3 cellular contexts compared by ENCODE assay signal in the genomic region with DNA sequence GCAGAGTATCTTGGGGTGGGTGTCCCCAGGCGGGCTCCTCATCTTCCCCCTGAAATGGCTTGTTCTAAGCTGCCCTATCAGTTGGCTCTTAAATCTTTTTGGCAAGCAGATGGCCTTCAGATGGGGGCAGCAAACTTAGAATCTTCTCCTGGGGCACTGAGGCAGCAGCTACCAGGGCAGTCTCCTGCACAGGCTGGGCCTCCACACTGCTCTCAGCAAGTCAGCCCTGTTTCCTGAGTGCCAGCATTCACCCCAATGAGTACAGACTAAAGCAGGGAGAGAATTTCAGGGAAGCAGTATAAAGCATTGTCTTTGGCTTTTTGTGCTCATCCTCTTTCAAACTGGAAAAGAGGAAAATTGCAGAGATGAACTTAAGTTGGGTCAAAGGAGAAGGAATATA.
"Had no signal": no experiment of that assay in that cellular context is flagged by ENCODE, and none has a peak within 500 bp of the region (broad histone marks: within the 10 kb centered on the region; RNA-seq: fewer than 3 reads in every experiment).

No MANE protein-coding gene starts in this region.

- DNase-seq: GDM1, GF-D8 had no signal

- H3K4me3 ChIP-seq: GM12878 had no signal

- ATAC-seq: GM12878 had no signal
